ENCODE assay signal across 8 cellular contexts in the genomic region with DNA sequence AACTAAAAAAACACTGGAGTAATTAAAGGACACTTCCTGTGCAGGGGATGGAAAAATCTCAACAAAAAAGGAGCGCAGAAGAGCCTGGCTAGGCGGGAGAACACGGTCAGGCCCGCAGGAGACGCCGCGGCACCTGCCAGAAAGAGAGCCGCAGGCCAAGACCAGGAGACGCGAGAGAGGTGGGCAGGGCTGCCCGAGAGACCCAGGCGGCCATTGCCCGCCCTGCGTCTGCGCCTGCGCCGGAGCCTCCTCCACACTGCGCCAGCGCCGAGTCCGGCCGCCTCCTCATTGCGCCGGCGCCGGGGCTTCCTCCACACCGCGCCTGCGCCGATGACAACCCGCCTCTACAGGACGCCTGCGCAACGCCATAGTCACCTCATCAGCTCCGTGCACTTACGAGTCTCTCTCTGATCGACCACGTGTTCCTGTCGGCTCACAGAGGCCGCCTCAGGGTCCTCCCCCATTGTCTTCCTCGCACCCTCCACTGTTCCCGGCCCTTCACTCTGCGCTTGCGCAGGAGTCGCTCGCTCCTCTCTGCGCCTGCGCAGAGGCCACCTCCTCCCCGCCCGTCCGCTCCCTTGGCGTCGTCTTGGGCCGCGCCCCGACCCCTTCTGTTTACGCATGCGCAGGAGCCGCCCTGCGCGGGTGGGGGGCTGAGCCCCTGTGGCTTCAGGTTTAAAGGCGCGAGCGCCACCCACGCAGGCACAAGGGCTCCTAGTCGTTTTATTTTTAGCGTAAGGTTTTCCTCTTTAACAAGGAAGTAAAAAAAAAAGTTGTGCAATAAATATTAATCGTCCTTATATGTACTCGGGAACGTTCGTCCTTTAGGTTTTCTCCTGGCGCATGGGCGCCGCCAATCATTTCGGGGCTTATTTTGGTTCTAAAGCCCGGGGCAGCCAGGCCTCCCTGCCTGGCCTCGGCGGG. TPM values are rescaled to one million over a fixed set of nuclear protein-coding genes. Genes with fewer than 3 reads are reported as not detected.
DNase-seq lines count a peak whose midpoint lies in the region; ATAC-seq and TF ChIP-seq lines count a peak whose summit lies in the region.

No MANE protein-coding gene starts in this region.

- POLR2A ChIA-PET in OCI-LY7 (lab: Charles Lee) = no interaction called here

- CTCF ChIA-PET in OCI-LY7 (lab: Charles Lee; ENCODE audit: unreplicated experiment) = interaction anchor here (0.6 kb wide), 1 partner anchor 586 kb away, joined by 3 read pairs; no protein-coding TSS in a partner anchor

- no peaks in the 10 kb centered on the region for H4K20me1 ChIP-seq in OCI-LY7 (ENCODE audit: insufficient read depth, low read length)

- H3K9me3 ChIP-seq in OCI-LY7 (ENCODE audit: low read length) = no peaks in the 10 kb centered on the region
- no peaks in the 10 kb centered on the region for H3K9me3 ChIP-seq in mononuclear cell (ENCODE audit: low read depth, low read length)

- ATAC-seq in GM21526 (IDR thresholded peaks at IDR 0.05; ENCODE audit: low FRiP score, unreplicated experiment) = peak; percentile 98

- peak overlapping the region; percentile 71 for H3K27ac ChIP-seq in OCI-LY7 (ENCODE audit: low read depth, low read length, poor library complexity, severe bottlenecking)

- H3K79me2 ChIP-seq in OCI-LY7 (ENCODE audit: insufficient read depth, low read depth, low read length) = no peaks in the 10 kb centered on the region

- peak overlapping the region; percentile 56 for H3K4me2 ChIP-seq in OCI-LY7 (ENCODE audit: low read length)

- TF ChIP-seq CTCF in OCI-LY7 (conservative IDR thresholded peaks at IDR 0.05; ENCODE audit: low read length) = no peak
- TF ChIP-seq CTCF in epithelial cell of esophagus (IDR thresholded peaks at IDR 0.05; ENCODE audit: insufficient read depth, low read depth, low read length, missing control alignments) = no peak

- no TSS peak for BruUV-seq in OCI-LY7 (replicated peaks; lab: Mats Ljungman, UMichigan)

- H3K27me3 ChIP-seq in mononuclear cell (ENCODE audit: insufficient read depth, low read length) = no peaks in the 10 kb centered on the region

- H3K4me3 ChIP-seq in OCI-LY7 (ENCODE audit: low read depth, low read length, poor library complexity, severe bottlenecking) (peak overlapping the region; percentile 69), epithelial cell of esophagus (ENCODE audit: low read length) (peak overlapping the region; percentile 63), mononuclear cell (ENCODE audit: low read length) (peak overlapping the region; percentile 54)

- DNase-seq in DMS 273 (lab: John Stamatoyannopoulos, UW; ENCODE audit: unreplicated experiment) = peak; percentile 100
- DNase-seq in HuH-7 (ENCODE audit: low spot score) = peak; percentile 99
- peak; percentile 97 for DNase-seq in OCI-LY7 (ENCODE audit: low spot score)
- DNase-seq in activated T-cell treated with anti-CD3 and anti-CD28 coated beads for 4 hours = peak; percentile 95
- peak; percentile 99 for DNase-seq in epithelial cell of esophagus (ENCODE audit: low read depth)
- DNase-seq in stimulated activated CD8-positive, alpha-beta memory T cell treated with anti-CD3 and anti-CD28 coated beads, Interleukin-2, amount 100 ng/mL, for 48 hours (ENCODE audit: low read depth in 2 of 2) = peak; percentile 93 to 95

- intact Hi-C loops in OCI-LY7 (cut with micrococcal nuclease; ENCODE audit: unreplicated experiment) = loop anchor here (5.0 kb wide), 1 partner anchor 578 kb away; a partner anchor contains a TSS

- H3K4me1 ChIP-seq in OCI-LY7 (ENCODE audit: insufficient read depth, low read length, poor library complexity, severe bottlenecking) = peaks cover 27% of the 10 kb centered on the region
- H3K4me1 ChIP-seq in mononuclear cell (ENCODE audit: insufficient read depth, low read length) = peaks cover 34% of the 10 kb centered on the region

- H3K9me2 ChIP-seq in OCI-LY7 (ENCODE audit: insufficient read depth, low read length) = no peaks in the 10 kb centered on the region

- peak overlapping the region; percentile 89 for H2AFZ ChIP-seq in OCI-LY7 (ENCODE audit: low read length)

- H3K36me3 ChIP-seq in OCI-LY7 (ENCODE audit: insufficient read depth, low read length) = peaks cover 9% of the 10 kb centered on the region; the same call in 1 of the 2 replicates

RNA-seq across cellular contexts. Expression of a gene that starts 43.2 kb away (rescaled TPM):
- total RNA-seq in OCI-LY7 (2014; rRNA removed; shearing (Covaris generic)) = not detected in 2 replicates
- total RNA-seq in OCI-LY7 (2022) (not detected in 2 replicates), mononuclear cell (15.3 TPM)

Comparison
In these comparisons a context has a peak if more than half of its experiments do, and no peak if none do; other contexts are left out.
1. Peak in every context shown above with its lines: DNase-seq, ATAC-seq, H3K4me3 ChIP-seq and H3K27ac ChIP-seq.
2. RNA of a gene that starts 43.2 kb away (total RNA-seq): 15.3 TPM in mononuclear cell (single experiment); not detected in OCI-LY7; every median in the first group is over 10 times any median in the second.